In genomic region chr13:26699197-26699490, GRCh38 we compare ENCODE assay signal across 16 cellular contexts.
DNase-seq lines count a peak whose midpoint lies in the region; ATAC-seq, FAIRE-seq and TF ChIP-seq lines count a peak whose summit lies in the region.
"Had no signal": no experiment of that assay in that cellular context is flagged by ENCODE, and none has a peak within 500 bp of the region (broad histone marks: within the 10 kb centered on the region; RNA-seq: fewer than 3 reads in every experiment).

No MANE protein-coding gene starts in this region.

- H3K27me3 ChIP-seq in WERI-Rb-1 (ENCODE audit: insufficient read depth, low read depth, severe bottlenecking) (no peaks in the 10 kb centered on the region), H1 (replicated peaks in 1 of 4; ENCODE audit: control insufficient read depth in 3 of 4, extremely low read depth in 1 of 4, insufficient read depth in 3 of 4, low read length in 3 of 4) (no peaks in the 10 kb centered on the region)

- POLR2A ChIA-PET in H1 (lab: Charles Lee; ENCODE audit: partially characterized antibody) = no interaction called here

- ATAC-seq in GM18520 (IDR thresholded peaks at IDR 0.05; ENCODE audit: unreplicated experiment) = no peak

- no peaks in the 10 kb centered on the region for H3K9me3 Mint-ChIP-seq in osteocyte (ENCODE audit: unreplicated experiment)
- H3K9me3 Mint-ChIP-seq: CD4-positive, alpha-beta T cell; CD8-positive, alpha-beta T cell had no signal

- peaks cover 4% of the 10 kb centered on the region for H3K4me1 Mint-ChIP-seq in osteocyte (ENCODE audit: unreplicated experiment)

- H3K23me2 ChIP-seq in H1 (ENCODE audit: low read depth, low read length) = no peaks in the 10 kb centered on the region

- no peak overlapping the region for H3K23ac ChIP-seq in H1 (ENCODE audit: insufficient read length)

- H3K79me1 ChIP-seq in H1 (ENCODE audit: low read depth, low read length) = no peaks in the 10 kb centered on the region

- DNase-seq in activated CD8-positive, alpha-beta memory T cell treated with anti-CD3 and anti-CD28 coated beads for 24 hours = peak; percentile 32
- no peak for DNase-seq in activated CD8-positive, alpha-beta memory T cell treated with anti-CD3 and anti-CD28 coated beads, Interleukin-2, amount 50 U/mL, for 4 hours
- DNase-seq in WERI-Rb-1 = peak; percentile 7
- no peak for DNase-seq in H1 (ENCODE audit: low read depth in 1 of 2, low spot score in 2 of 2)
- DNase-seq in osteocyte (ENCODE audit: extremely low spot score, unreplicated experiment) = peak; percentile 59
- no peak for DNase-seq in posterior vena cava (ENCODE audit: low spot score)
- no peak for DNase-seq in SIG-M5 (lab: John Stamatoyannopoulos, UW)

- TF ChIP-seq RAD21 in H1 (IDR thresholded peaks at IDR 0.05 in 1 of 2, conservative IDR thresholded peaks at IDR 0.05 in 1 of 2; ENCODE audit: low read depth in 2 of 2, low read length in 2 of 2) = no peak

- no peak overlapping the region for H4K91ac ChIP-seq in H1 (replicated peaks; ENCODE audit: insufficient read length, low read length)

- no peak overlapping the region for H2BK15ac ChIP-seq in H1 (ENCODE audit: low read length)

- no peak overlapping the region for H2BK120ac ChIP-seq in H1 (replicated peaks; ENCODE audit: low read depth, low read length)

- no peak overlapping the region for H2AK5ac ChIP-seq in H1 (ENCODE audit: low read depth, low read length)

- no peak overlapping the region for H3K27ac ChIP-seq in WERI-Rb-1
- H3K27ac ChIP-seq in H1 (ENCODE audit: low read depth, low read length) = no peak overlapping the region
- H3K27ac ChIP-seq: 22Rv1; A549; BLaER1 treated with 17β-estradiol and CSF1 and Interleukin-3, amounts not matched to agents 10 nM and 100 nM; C4-2B had no signal

- intact Hi-C loops in posterior vena cava (cut with DNase I) = loop anchor here (5.0 to 10.0 kb wide), 2 partner anchors 204 to 522 kb away; no protein-coding TSS in a partner anchor

- H3K4me1 ChIP-seq in H1 (replicated peaks in 1 of 4; ENCODE audit: control insufficient read depth in 3 of 4, insufficient read depth in 4 of 4, low read length in 3 of 4) = peaks cover 0 to 4% (median under 1%) of the 10 kb centered on the region in 4 experiments; a peak in 1 of 7 replicates
- H3K4me1 ChIP-seq: A549 had no signal

- WGBS in H1 (ENCODE audit: extremely low coverage in 1 of 2, insufficient coverage in 1 of 2, insufficient read length in 1 of 2, insufficient replicate concordance in 2 of 2, low coverage in 1 of 2, low lambda C conversion rate in 2 of 2, missing lambda C conversion rate in 1 of 2), 2 experiments = 96% methylated on average over 2 of the region's 2 CpGs; no CpG with 5 or more reads in 1 of the 2 experiments

- H3K4me3 Mint-ChIP-seq in osteocyte (ENCODE audit: unreplicated experiment) = no peak overlapping the region
- H3K4me3 Mint-ChIP-seq: B cell; CD4-positive, alpha-beta T cell; CD8-positive, alpha-beta T cell had no signal

- H3K27ac Mint-ChIP-seq in osteocyte (ENCODE audit: unreplicated experiment) = no peak overlapping the region
- H3K27ac Mint-ChIP-seq: B cell; CD4-positive, alpha-beta T cell; CD8-positive, alpha-beta T cell had no signal

- H3K4ac ChIP-seq in H1 (replicated peaks; ENCODE audit: insufficient read length, low read depth, low read length) = no peak overlapping the region

- no peak overlapping the region for H3K4me2 ChIP-seq in H1 (ENCODE audit: insufficient read depth in 1 of 2, low read depth in 2 of 2, low read length in 2 of 2)

- H2BK5ac ChIP-seq in H1 (ENCODE audit: low read depth, low read length) = no peak overlapping the region

- no peak overlapping the region for H3K56ac ChIP-seq in H1 (replicated peaks; ENCODE audit: insufficient read length, low read depth, low read length)

- H3K14ac ChIP-seq in H1 (ENCODE audit: insufficient read length) = no peak overlapping the region

- no peaks in the 10 kb centered on the region for H3K36me3 Mint-ChIP-seq in osteocyte (ENCODE audit: unreplicated experiment)
- H3K36me3 Mint-ChIP-seq: CD8-positive, alpha-beta T cell had no signal

- H3K9ac ChIP-seq in H1 (replicated peaks in 1 of 4; ENCODE audit: extremely low read depth in 1 of 4, low read depth in 3 of 4, low read length in 3 of 4) = no peak overlapping the region
- H3K9ac ChIP-seq: BLaER1 treated with 17β-estradiol and CSF1 and Interleukin-3, amounts not matched to agents 10 nM and 100 nM had no signal

- TF ChIP-seq POLR2A in H1 (IDR thresholded peaks at IDR 0.05; ENCODE audit: control extremely low read depth in 1 of 2, low read depth in 2 of 2, low read length in 2 of 2) = no peak

- no peak overlapping the region for H2AFZ ChIP-seq in H1 (ENCODE audit: low read length)

- no peak overlapping the region for H3K18ac ChIP-seq in H1 (ENCODE audit: extremely low read depth, low read length)

- no peak for TF ChIP-seq EP300 in H1 (IDR thresholded peaks at IDR 0.05; ENCODE audit: borderline replicate concordance in 1 of 2, low read depth in 2 of 2, low read length in 2 of 2)

- peaks cover 23% of the 10 kb centered on the region for H3K27me3 Mint-ChIP-seq in osteocyte (ENCODE audit: unreplicated experiment)

- H3K79me2 ChIP-seq in H1 (ENCODE audit: control insufficient read depth in 1 of 2, insufficient read depth in 2 of 2, low read length in 2 of 2) = no peaks in the 10 kb centered on the region

- H2BK12ac ChIP-seq in H1 (ENCODE audit: low read depth, low read length) = no peak overlapping the region

- H2BK20ac ChIP-seq in H1 (ENCODE audit: low read length) = no peak overlapping the region

- no peak for TF ChIP-seq CTCF in WERI-Rb-1 (IDR thresholded peaks at IDR 0.05; ENCODE audit: low read depth, low read length)
- no peak for TF ChIP-seq CTCF in H1 (IDR thresholded peaks at IDR 0.05; ENCODE audit: control extremely low read depth in 1 of 3, insufficient read depth in 1 of 3, low read depth in 1 of 3, low read length in 3 of 3)
- TF ChIP-seq CTCF in osteocyte (IDR thresholded peaks at IDR 0.05) = no peak

- H4K8ac ChIP-seq in H1 (ENCODE audit: extremely low read depth, insufficient read depth, low read length) = no peak overlapping the region

- no peak overlapping the region for H4K5ac ChIP-seq in H1 (ENCODE audit: insufficient read length, low read depth, low read length)

- H3K9me3 ChIP-seq in WERI-Rb-1 (ENCODE audit: severe bottlenecking) = no peaks in the 10 kb centered on the region
- H3K9me3 ChIP-seq in H1 (ENCODE audit: insufficient read depth in 2 of 2, low read depth in 1 of 2, low read length in 1 of 2) = no peaks in the 10 kb centered on the region
- H3K9me3 ChIP-seq: A549 had no signal

- H3K36me3 ChIP-seq in WERI-Rb-1 (peaks cover 7% of the 10 kb centered on the region; the same call in 1 of the 2 replicates), H1 (ENCODE audit: control insufficient read depth in 2 of 4, insufficient read depth in 4 of 4, low read length in 3 of 4) (no peaks in the 10 kb centered on the region)
- H3K36me3 ChIP-seq: BLaER1 treated with 17β-estradiol and CSF1 and Interleukin-3, amounts not matched to agents 10 nM and 100 nM had no signal

- CTCF ChIA-PET in H1 (lab: Charles Lee; ENCODE audit: partially characterized antibody) = interaction anchor here (0.9 to 4.3 kb wide), 30 partner anchors 8 to 514 kb away, joined by 3 to 48 read pairs (median 5); no protein-coding TSS in a partner anchor

- FAIRE-seq in H1 (lab: Jason Lieb, UNC) = no peak
- FAIRE-seq: A549 had no signal

- no peak overlapping the region for H3K4me3 ChIP-seq in WERI-Rb-1 (ENCODE audit: low read depth, low read length)
- no peak overlapping the region for H3K4me3 ChIP-seq in H1 (ENCODE audit: extremely low read depth in 1 of 4, insufficient read depth in 2 of 4, low read depth in 3 of 4, low read length in 4 of 4)
- H3K4me3 ChIP-seq: A549; BLaER1 treated with 17β-estradiol and CSF1 and Interleukin-3, amounts not matched to agents 10 nM and 100 nM; GM12878 had no signal

- no peaks in the 10 kb centered on the region for H4K20me1 ChIP-seq in H1 (replicated peaks in 1 of 2; ENCODE audit: control insufficient read depth in 1 of 2, insufficient read depth in 2 of 2, low read length in 2 of 2)

TF ChIP-seq in H1, 55 proteins besides CTCF, POLR2A, EP300 and RAD21:
- TF ChIP-seq YY1 (IDR thresholded peaks at IDR 0.05; ENCODE audit: low read depth, low read length) = peak; percentile 62; the same call in 1 of the 2 replicates
- no peak for TF ChIP-seq RXRA (IDR thresholded peaks at IDR 0.05; ENCODE audit: insufficient read depth, low read depth, low read length)

Comparison
In these comparisons a context has a peak if more than half of its experiments do, and no peak if none do; other contexts are left out.
1. DNase-seq: peak in activated CD8-positive, alpha-beta memory T cell treated with anti-CD3 and anti-CD28 coated beads for 24 hours (single experiment), WERI-Rb-1 (single experiment) and osteocyte (single experiment); none in activated CD8-positive, alpha-beta memory T cell treated with anti-CD3 and anti-CD28 coated beads, Interleukin-2, amount 50 U/mL, for 4 hours (single experiment), H1 (0 of 2), posterior vena cava (single experiment) and SIG-M5 (single experiment).